ENCODE assay signal across 1 cellular context in the genomic region with DNA sequence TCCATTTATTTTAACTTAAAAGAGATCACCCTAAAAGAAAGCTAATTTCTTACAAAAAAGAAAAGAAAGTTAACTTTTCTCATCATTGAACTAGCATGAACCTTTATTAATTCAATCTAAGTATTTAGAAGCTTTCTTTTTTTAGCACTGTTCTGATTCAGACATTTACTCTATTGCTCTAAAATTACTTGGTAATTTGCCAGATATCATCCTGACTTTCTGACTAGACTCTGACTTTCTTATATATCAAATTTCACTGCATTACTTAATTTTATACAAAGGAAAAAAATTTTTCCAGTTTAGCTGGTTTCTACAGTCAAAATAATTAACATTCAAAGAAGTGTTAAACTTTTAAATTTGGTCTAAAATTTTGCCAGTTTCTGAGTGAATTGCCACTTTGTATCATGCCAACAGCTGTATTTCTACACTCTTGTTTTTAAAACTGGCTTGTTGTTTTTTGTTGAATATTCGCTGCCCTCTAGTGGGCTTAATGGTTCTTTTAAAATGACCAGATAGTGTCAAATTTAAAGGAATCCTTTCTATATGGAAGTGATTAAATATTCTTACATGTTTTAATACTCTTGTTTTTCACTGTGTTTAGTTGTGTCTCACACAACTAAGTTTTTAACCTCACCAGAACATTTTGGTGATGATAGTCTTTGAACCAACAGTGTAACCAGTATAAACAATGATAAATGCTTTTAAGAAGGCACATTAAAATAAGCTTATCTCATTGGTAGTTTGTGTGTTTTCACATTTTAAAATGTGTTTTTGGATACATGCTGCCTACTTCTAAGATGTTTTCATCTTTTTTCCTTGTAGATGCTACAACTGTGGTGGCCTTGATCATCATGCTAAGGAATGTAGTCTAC.
TF ChIP-seq lines count a peak whose summit lies in the region.

No MANE protein-coding gene starts in this region.

TF ChIP-seq in SK-N-SH treated with all-trans-retinoic acid at 6 μM for 48 hours, 23 proteins besides CTCF, POLR2A, EP300 and RAD21 (continued from another document):
- TF ChIP-seq, protein P1, sequence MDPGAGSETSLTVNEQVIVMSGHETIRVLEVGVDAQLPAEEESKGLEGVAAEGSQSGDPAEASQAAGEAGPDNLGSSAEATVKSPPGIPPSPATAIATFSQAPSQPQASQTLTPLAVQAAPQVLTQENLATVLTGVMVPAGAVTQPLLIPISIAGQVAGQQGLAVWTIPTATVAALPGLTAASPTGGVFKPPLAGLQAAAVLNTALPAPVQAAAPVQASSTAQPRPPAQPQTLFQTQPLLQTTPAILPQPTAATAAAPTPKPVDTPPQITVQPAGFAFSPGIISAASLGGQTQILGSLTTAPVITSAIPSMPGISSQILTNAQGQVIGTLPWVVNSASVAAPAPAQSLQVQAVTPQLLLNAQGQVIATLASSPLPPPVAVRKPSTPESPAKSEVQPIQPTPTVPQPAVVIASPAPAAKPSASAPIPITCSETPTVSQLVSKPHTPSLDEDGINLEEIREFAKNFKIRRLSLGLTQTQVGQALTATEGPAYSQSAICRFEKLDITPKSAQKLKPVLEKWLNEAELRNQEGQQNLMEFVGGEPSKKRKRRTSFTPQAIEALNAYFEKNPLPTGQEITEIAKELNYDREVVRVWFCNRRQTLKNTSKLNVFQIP (CRISPR knock-in tag; IDR thresholded peaks at IDR 0.05; ENCODE audit: borderline replicate concordance, low read depth) = no peak
- TF ChIP-seq RARB (CRISPR knock-in tag; IDR thresholded peaks at IDR 0.05) (no peak), SNAI2 (CRISPR knock-in tag; IDR thresholded peaks at IDR 0.05) (no peak), ZFP3 (CRISPR knock-in tag; IDR thresholded peaks at IDR 0.05) (no peak), ZNF8 (CRISPR knock-in tag; IDR thresholded peaks at IDR 0.05) (no peak), TOX (CRISPR knock-in tag; IDR thresholded peaks at IDR 0.05; ENCODE audit: borderline replicate concordance) (no peak), ZFP30 (CRISPR knock-in tag; IDR thresholded peaks at IDR 0.05) (no peak), ZC3H10 (CRISPR knock-in tag; IDR thresholded peaks at IDR 0.05) (no peak), TCF4 (CRISPR knock-in tag; IDR thresholded peaks at IDR 0.05; ENCODE audit: borderline replicate concordance) (no peak), OSR1 (CRISPR knock-in tag; IDR thresholded peaks at IDR 0.05) (no peak)
- TF ChIP-seq, protein P2, sequence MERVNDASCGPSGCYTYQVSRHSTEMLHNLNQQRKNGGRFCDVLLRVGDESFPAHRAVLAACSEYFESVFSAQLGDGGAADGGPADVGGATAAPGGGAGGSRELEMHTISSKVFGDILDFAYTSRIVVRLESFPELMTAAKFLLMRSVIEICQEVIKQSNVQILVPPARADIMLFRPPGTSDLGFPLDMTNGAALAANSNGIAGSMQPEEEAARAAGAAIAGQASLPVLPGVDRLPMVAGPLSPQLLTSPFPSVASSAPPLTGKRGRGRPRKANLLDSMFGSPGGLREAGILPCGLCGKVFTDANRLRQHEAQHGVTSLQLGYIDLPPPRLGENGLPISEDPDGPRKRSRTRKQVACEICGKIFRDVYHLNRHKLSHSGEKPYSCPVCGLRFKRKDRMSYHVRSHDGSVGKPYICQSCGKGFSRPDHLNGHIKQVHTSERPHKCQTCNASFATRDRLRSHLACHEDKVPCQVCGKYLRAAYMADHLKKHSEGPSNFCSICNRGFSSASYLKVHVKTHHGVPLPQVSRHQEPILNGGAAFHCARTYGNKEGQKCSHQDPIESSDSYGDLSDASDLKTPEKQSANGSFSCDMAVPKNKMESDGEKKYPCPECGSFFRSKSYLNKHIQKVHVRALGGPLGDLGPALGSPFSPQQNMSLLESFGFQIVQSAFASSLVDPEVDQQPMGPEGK (CRISPR knock-in tag; IDR thresholded peaks at IDR 0.05; ENCODE audit: borderline replicate concordance) = no peak
- TF ChIP-seq, protein P3, sequence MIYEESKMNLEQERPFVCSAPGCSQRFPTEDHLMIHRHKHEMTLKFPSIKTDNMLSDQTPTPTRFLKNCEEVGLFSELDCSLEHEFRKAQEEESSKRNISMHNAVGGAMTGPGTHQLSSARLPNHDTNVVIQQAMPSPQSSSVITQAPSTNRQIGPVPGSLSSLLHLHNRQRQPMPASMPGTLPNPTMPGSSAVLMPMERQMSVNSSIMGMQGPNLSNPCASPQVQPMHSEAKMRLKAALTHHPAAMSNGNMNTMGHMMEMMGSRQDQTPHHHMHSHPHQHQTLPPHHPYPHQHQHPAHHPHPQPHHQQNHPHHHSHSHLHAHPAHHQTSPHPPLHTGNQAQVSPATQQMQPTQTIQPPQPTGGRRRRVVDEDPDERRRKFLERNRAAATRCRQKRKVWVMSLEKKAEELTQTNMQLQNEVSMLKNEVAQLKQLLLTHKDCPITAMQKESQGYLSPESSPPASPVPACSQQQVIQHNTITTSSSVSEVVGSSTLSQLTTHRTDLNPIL (CRISPR knock-in tag; IDR thresholded peaks at IDR 0.05; ENCODE audit: low read depth) = no peak
TF ChIP-seq in SK-N-SH treated with all-trans-retinoic acid at 6 μM for 48 hours: peak in this region for 0.
